In the genomic region with DNA sequence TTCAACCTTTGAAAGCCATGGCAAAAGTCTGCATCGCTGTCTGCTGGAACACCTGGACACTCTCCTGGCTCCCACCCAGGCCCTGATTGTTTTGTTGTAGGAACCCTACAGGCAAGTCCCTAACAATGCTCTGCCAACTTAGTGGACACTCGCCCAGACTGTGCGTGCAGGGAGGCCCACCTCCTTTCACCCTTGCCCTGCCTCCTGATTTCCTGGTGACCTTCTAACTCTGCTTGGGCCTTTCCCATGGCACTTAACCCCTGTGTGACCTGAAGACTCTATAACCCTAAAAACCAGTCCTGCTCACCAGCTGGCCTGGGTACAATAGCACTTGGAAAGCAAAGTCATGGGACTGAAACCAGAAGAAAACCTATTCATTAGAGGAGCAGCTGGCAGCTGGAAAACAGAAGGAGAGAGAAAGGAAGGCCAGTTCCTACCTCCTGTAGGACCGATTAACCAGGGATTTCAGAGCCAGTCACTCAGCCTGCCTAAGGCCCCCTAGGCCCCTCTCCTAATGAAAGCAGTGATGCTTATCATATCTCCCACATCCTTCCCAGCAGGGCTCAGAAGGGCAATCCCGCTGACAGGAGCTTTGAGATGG, we compare ENCODE assay signal across 12 cellular contexts.
A peak's percentile ranks its signal among the peaks of the same experiment; 100 is the strongest.
DNase-seq lines count a peak whose midpoint lies in the region; ATAC-seq and TF ChIP-seq lines count a peak whose summit lies in the region.
"Had no signal": no experiment of that assay in that cellular context is flagged by ENCODE, and none has a peak within 500 bp of the region (broad histone marks: within the 10 kb centered on the region; RNA-seq: fewer than 3 reads in every experiment).

No MANE protein-coding gene starts in this region.

- TF ChIP-seq EP300 in transverse colon (IDR thresholded peaks at IDR 0.05; ENCODE audit: low read depth) (no peak), ovary (IDR thresholded peaks at IDR 0.05) (no peak)

- intact Hi-C loops in Right ventricle myocardium inferior (cut with DNase I) = no loop called here
- intact Hi-C loops in left colon (cut with DNase I, micrococcal nuclease) = no loop called here
- intact Hi-C loops in transverse colon (cut with DNase I; ENCODE audit: low total_unique reads) = no loop called here
- intact Hi-C loops in ovary (cut with DNase I) = no loop called here

- no peak for TF ChIP-seq CTCF in cardiac muscle cell (IDR thresholded peaks at IDR 0.05; ENCODE audit: low read depth, low read length)
- peak in 1 of 5 experiments; percentile 23 for TF ChIP-seq CTCF in transverse colon (IDR thresholded peaks at IDR 0.05)
- no peak for TF ChIP-seq CTCF in ovary (IDR thresholded peaks at IDR 0.05)

- H3K27ac ChIP-seq in cardiac muscle cell (peak overlapping the region; percentile 84), transverse colon (peak overlapping the region; percentile 68 to 85 (median 74)), ovary (no peak overlapping the region)
- H3K27ac ChIP-seq: KMS-11, tibial nerve had no signal

- H3K36me3 ChIP-seq in cardiac muscle cell = no peaks in the 10 kb centered on the region
- H3K36me3 ChIP-seq in transverse colon = no peaks in the 10 kb centered on the region
- no peaks in the 10 kb centered on the region for H3K36me3 ChIP-seq in ovary
- H3K36me3 ChIP-seq: gastroesophageal sphincter, tibial nerve had no signal

- H3K27me3 ChIP-seq in cardiac muscle cell (no peaks in the 10 kb centered on the region), transverse colon (no peaks in the 10 kb centered on the region), ovary (no peaks in the 10 kb centered on the region)
- H3K27me3 ChIP-seq: gastroesophageal sphincter, tibial nerve had no signal

- WGBS in transverse colon (ENCODE audit: low coverage in 1 of 2), 2 donors = 33% methylated on average over 5 of the region's 5 CpGs; no CpG with 5 or more reads in 1 of the 2 donors
- 43 to 56% (median 51%) methylated on average over 5 of the region's 5 CpGs for WGBS in ovary, 3 donors

- H3K4me3 ChIP-seq in cardiac muscle cell = no peak overlapping the region
- no peak overlapping the region for H3K4me3 ChIP-seq in transverse colon
- no peak overlapping the region for H3K4me3 ChIP-seq in ovary
- H3K4me3 ChIP-seq: gastroesophageal sphincter, tibial nerve had no signal

- DNase-seq in cardiac muscle cell (ENCODE audit: low read depth in 1 of 2, low spot score in 1 of 2) (peak in 1 of 2 donors; percentile 29), Right ventricle myocardium inferior (ENCODE audit: missing footprints) (no peak), RPMI7951 (ENCODE audit: low read depth) (peak; percentile 28), left colon (peak; percentile 63 to 67), transverse colon (peak; percentile 56), inferior parietal cortex (ENCODE audit: extremely low spot score) (no peak), ovary (no peak)
- no peak for DNase-seq in stimulated activated naive CD4-positive, alpha-beta T cell treated with Interleukin-2 at 50 U/mL for 16 hours (lab: John Stamatoyannopoulos, UW)
- DNase-seq: activated naive CD4-positive, alpha-beta T cell treated with anti-CD3 and anti-CD28 coated beads, Interleukin-2, amount 50 U/mL, for 16 hours had no signal

- ATAC-seq in Right ventricle myocardium inferior (no peak), left colon (peak; percentile 26)
- ATAC-seq: gastroesophageal sphincter had no signal

- TF ChIP-seq POLR2A in transverse colon (IDR thresholded peaks at IDR 0.05) = no peak
- TF ChIP-seq POLR2A in ovary (IDR thresholded peaks at IDR 0.05) = no peak

- in situ Hi-C loops in transverse colon (cut with MboI; ENCODE audit: low pct_ligation_motif_present in 1 of 4, low pct_unique_long_range_greater_than_20kb in 1 of 4, low sequenced_read_pairs in 3 of 4) = no loop called here

- peaks cover 15% of the 10 kb centered on the region for H3K4me1 ChIP-seq in cardiac muscle cell (ENCODE audit: low read depth)
- peaks cover 4 to 60% (median 34%) of the 10 kb centered on the region in 4 donors for H3K4me1 ChIP-seq in transverse colon
- no peaks in the 10 kb centered on the region for H3K4me1 ChIP-seq in ovary (ENCODE audit: insufficient read depth)

- H3K9me3 ChIP-seq in cardiac muscle cell (ENCODE audit: low read depth) (no peaks in the 10 kb centered on the region), transverse colon (no peaks in the 10 kb centered on the region), ovary (no peaks in the 10 kb centered on the region)
- H3K9me3 ChIP-seq: gastroesophageal sphincter, tibial nerve had no signal

Comparison
In these comparisons a context has a peak if more than half of its experiments do, and no peak if none do; other contexts are left out.
1. DNase-seq: peak in RPMI7951 (single experiment), left colon (2 of 2) and transverse colon (single experiment); none in Right ventricle myocardium inferior (single experiment), inferior parietal cortex (single experiment), stimulated activated naive CD4-positive, alpha-beta T cell treated with Interleukin-2 at 50 U/mL for 16 hours (single experiment) and ovary (0 of 5).
2. H3K27ac ChIP-seq: peak in cardiac muscle cell (single experiment) and transverse colon (4 of 4); none in ovary (0 of 2).